ENCODE assay signal across 10 cellular contexts in the genomic region with DNA sequence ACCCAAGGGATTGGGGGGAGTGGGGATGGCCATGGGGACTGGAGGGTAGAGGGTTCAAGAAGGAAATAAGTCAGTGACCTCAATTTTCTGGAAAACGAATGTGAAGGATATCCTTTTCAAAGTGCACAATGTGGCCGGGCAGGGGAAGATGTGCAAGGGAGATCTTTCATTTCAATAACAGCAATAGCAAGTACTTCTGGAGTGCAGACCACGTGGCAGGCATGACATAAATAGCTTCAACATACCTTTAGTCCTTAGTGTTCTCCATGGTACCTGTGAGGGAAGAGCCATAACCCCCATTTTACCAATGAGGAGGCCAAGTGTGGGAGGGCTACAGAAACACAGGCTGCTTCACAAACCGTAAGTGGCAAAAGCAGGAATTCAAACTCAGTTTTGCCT.
DNase-seq lines count a peak whose midpoint lies in the region; ATAC-seq and TF ChIP-seq lines count a peak whose summit lies in the region.
"Had no signal": no experiment of that assay in that cellular context is flagged by ENCODE, and none has a peak within 500 bp of the region (broad histone marks: within the 10 kb centered on the region; RNA-seq: fewer than 3 reads in every experiment).

No MANE protein-coding gene starts in this region.

- no peaks in the 10 kb centered on the region for H4K20me1 ChIP-seq in fibroblast of lung (ENCODE audit: control insufficient read depth, extremely low read depth, insufficient read depth, low read length)

- TF ChIP-seq CTCF in fibroblast of lung (conservative IDR thresholded peaks at IDR 0.05 in 1 of 2, IDR thresholded peaks at IDR 0.05 in 1 of 2; ENCODE audit: low read depth in 1 of 2, low read length in 2 of 2) = no peak

- H3K9ac ChIP-seq in fibroblast of lung (ENCODE audit: insufficient read depth, low read length) (no peak overlapping the region), stomach smooth muscle (ENCODE audit: low read length in 2 of 2) (no peak overlapping the region)

- no peaks in the 10 kb centered on the region for H3K9me3 ChIP-seq in T-helper 17 cell (ENCODE audit: control insufficient read depth, low read length, poor library complexity, severe bottlenecking)
- H3K9me3 ChIP-seq in fibroblast of lung (ENCODE audit: control insufficient read depth, insufficient read depth, low read depth, low read length) = no peaks in the 10 kb centered on the region
- H3K9me3 ChIP-seq in stomach smooth muscle (ENCODE audit: control insufficient read depth in 2 of 2, low read length in 2 of 2) = no peaks in the 10 kb centered on the region

- peak overlapping the region; percentile 98 for H3K27ac Mint-ChIP-seq in T-helper 17 cell

- H3K36me3 ChIP-seq in fibroblast of lung (ENCODE audit: control insufficient read depth, insufficient read depth, low read length) (no peaks in the 10 kb centered on the region), stomach smooth muscle (ENCODE audit: control insufficient read depth in 2 of 2, insufficient read depth in 2 of 2, low read length in 2 of 2) (no peaks in the 10 kb centered on the region)

- H3K4me2 ChIP-seq in fibroblast of lung (ENCODE audit: extremely low read depth, insufficient read depth, low read length) = no peak overlapping the region

- peaks cover 8% of the 10 kb centered on the region for H3K36me3 Mint-ChIP-seq in activated T-cell treated with anti-CD3 and anti-CD28 coated beads, Interleukin-2, amount 50 U/mL, for 4 hours (ENCODE audit: insufficient read depth)
- peaks cover 2% of the 10 kb centered on the region for H3K36me3 Mint-ChIP-seq in T-helper 17 cell (ENCODE audit: low read depth)

- H3K27me3 Mint-ChIP-seq in activated T-cell treated with anti-CD3 and anti-CD28 coated beads, Interleukin-2, amount 50 U/mL, for 4 hours (ENCODE audit: low read depth) = no peaks in the 10 kb centered on the region
- no peaks in the 10 kb centered on the region for H3K27me3 Mint-ChIP-seq in T-helper 17 cell

- peak overlapping the region; percentile 76 for H2AFZ ChIP-seq in fibroblast of lung (ENCODE audit: low read length)

- H3K4me3 ChIP-seq in fibroblast of lung (replicated peaks in 1 of 4; ENCODE audit: control extremely low read depth in 1 of 4, insufficient read depth in 1 of 4, low read depth in 3 of 4, low read length in 4 of 4) (no peak overlapping the region), stomach smooth muscle (ENCODE audit: low read length in 2 of 2) (no peak overlapping the region)

- H3K79me2 ChIP-seq in fibroblast of lung (ENCODE audit: control insufficient read depth, insufficient read depth, low read length) = no peaks in the 10 kb centered on the region

- DNase-seq in activated T-cell treated with anti-CD3 and anti-CD28 coated beads, Interleukin-2, amount 50 U/mL, for 4 hours = no peak
- no peak for DNase-seq in activated T-cell treated with anti-CD3 and anti-CD28 coated beads, Interleukin-2, amount 50 U/mL, for 1 hour
- DNase-seq in T-helper 17 cell (no peak), fibroblast of lung (ENCODE audit: low read depth in 2 of 2) (no peak), NCI-H2107 (lab: John Stamatoyannopoulos, UW) (no peak), amniotic stem cell (lab: John Stamatoyannopoulos, UW) (no peak), DMS53 (lab: John Stamatoyannopoulos, UW) (no peak)
- DNase-seq: cortex of kidney, retina had no signal

- peaks cover 7% of the 10 kb centered on the region for H3K4me1 ChIP-seq in fibroblast of lung (ENCODE audit: control insufficient read depth, extremely low read depth, insufficient read depth, low read length)
- H3K4me1 ChIP-seq in stomach smooth muscle (ENCODE audit: control insufficient read depth, insufficient read depth, low read length) = peaks cover 19% of the 10 kb centered on the region

- peaks cover 96% of the 10 kb centered on the region for H3K4me1 Mint-ChIP-seq in activated T-cell treated with anti-CD3 and anti-CD28 coated beads, Interleukin-2, amount 50 U/mL, for 4 hours (ENCODE audit: low read depth)
- H3K4me1 Mint-ChIP-seq in T-helper 17 cell = peaks cover 69% of the 10 kb centered on the region

- H3K27ac ChIP-seq in fibroblast of lung (ENCODE audit: insufficient read depth, low read length) (peak overlapping the region; percentile 58), stomach smooth muscle (ENCODE audit: low read length) (peak overlapping the region; percentile 11)

- no peaks in the 10 kb centered on the region for H3K27me3 ChIP-seq in fibroblast of lung (ENCODE audit: control insufficient read depth, insufficient read depth, low read length)
- H3K27me3 ChIP-seq in stomach smooth muscle (ENCODE audit: control insufficient read depth in 1 of 2, insufficient read depth in 2 of 2, low read length in 2 of 2) = no peaks in the 10 kb centered on the region

- no peak for ATAC-seq in activated T-cell treated with anti-CD3 and anti-CD28 coated beads, Interleukin-2, amount 50 U/mL, for 4 hours
- no peak for ATAC-seq in T-helper 17 cell

- H3K4me3 Mint-ChIP-seq in activated T-cell treated with anti-CD3 and anti-CD28 coated beads, Interleukin-2, amount 50 U/mL, for 4 hours = peak overlapping the region; percentile 72
- peak overlapping the region; percentile 79 for H3K4me3 Mint-ChIP-seq in T-helper 17 cell

- no peaks in the 10 kb centered on the region for H3K9me3 Mint-ChIP-seq in activated T-cell treated with anti-CD3 and anti-CD28 coated beads, Interleukin-2, amount 50 U/mL, for 4 hours
